Comparison of ENCODE assay signal across 8 cellular contexts in genomic region chr6:158605266-158605878, GRCh38. TPM values are rescaled to one million over a fixed set of nuclear protein-coding genes. Genes with fewer than 3 reads are reported as not detected.
DNase-seq lines count a peak whose midpoint lies in the region.

No MANE protein-coding gene starts in this region.

- peak; percentile 22 to 48 for DNase-seq in AML-193 (lab: John Stamatoyannopoulos, UW)
- DNase-seq in H4 (ENCODE audit: low spot score), result peak; percentile 29
- DNase-seq in NCI-H524 (lab: John Stamatoyannopoulos, UW), result peak; percentile 77 to 85
- peak; percentile 13 to 35 for DNase-seq in activated CD4-positive, alpha-beta T cell treated with anti-CD3 and anti-CD28 coated beads, Interleukin-2, amount 50 U/mL, for 24 hours (ENCODE audit: low read depth in 1 of 2, low spot score in 1 of 2)
- peak; percentile 38 for DNase-seq in effector CD4-positive, alpha-beta T cell
- DNase-seq in lung microvascular endothelial cell (ENCODE audit: low read depth in 2 of 2), result peak; percentile 84 to 85
- DNase-seq in stimulated activated CD8-positive, alpha-beta memory T cell treated with anti-CD3 and anti-CD28 coated beads, Interleukin-12 subunit alpha, Interleukin-12 subunit beta, amount 100 ng/mL, for 4 hours (ENCODE audit: low read depth), result peak; percentile 7
- no peak for DNase-seq in OCI-M2 (lab: John Stamatoyannopoulos, UW; ENCODE audit: unreplicated experiment)

RNA-seq across cellular contexts. Expression of gene DYNLT1, which starts 39.2 kb away (rescaled TPM):
- 40.1 and 58.7 TPM in 2 replicates for total RNA-seq in H4 (2014; rRNA removed; shearing (Covaris generic))
- total RNA-seq in lung microvascular endothelial cell, result 85.4 and 89.9 TPM in 2 replicates

RNA-seq across cellular contexts. Expression of gene SYTL3, which starts 44.5 kb away (rescaled TPM):
- 1.0 TPM in 1 of 2 replicates, not detected in the other for total RNA-seq in H4 (2014; rRNA removed; shearing (Covaris generic))
- total RNA-seq in lung microvascular endothelial cell, result 0.60 and 0.87 TPM in 2 replicates

RNA-seq across cellular contexts. Expression of gene TMEM181, which starts 45.5 kb away (rescaled TPM):
- 16.1 and 18.8 TPM in 2 replicates for total RNA-seq in H4 (2014; rRNA removed; shearing (Covaris generic))
- total RNA-seq in lung microvascular endothelial cell, result 28.3 and 48.2 TPM in 2 replicates
